ENCODE assay signal across 16 cellular contexts in the genomic region with DNA sequence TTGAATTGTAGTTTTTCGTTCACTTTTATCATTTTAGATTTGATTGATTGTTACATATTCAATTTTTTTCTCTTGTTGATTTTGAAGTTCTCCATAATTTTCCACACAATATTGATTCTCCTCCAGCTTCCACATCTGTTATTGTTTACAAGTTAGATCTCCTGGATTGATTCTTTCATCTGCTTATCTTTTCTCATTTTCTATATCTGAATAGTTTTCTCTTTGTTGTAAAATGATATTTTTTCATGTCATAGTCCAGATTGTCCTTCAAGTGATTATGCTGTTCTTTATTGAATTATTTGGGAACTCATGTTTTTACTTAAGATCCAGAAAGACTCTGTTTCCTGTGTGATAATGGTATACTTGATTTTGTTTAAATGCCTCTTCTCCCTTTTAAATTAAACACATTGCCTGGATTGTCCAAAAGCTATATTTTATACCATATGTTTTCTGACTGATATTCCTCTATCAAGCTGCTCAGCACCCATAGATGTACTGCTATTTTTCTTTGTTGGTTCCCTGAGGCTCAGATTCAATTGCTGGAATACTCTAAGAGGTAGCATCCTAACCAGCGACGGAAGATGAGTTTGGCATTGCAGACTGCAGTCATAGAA.
"Had no signal": no experiment of that assay in that cellular context is flagged by ENCODE, and none has a peak within 500 bp of the region (broad histone marks: within the 10 kb centered on the region; RNA-seq: fewer than 3 reads in every experiment).

No MANE protein-coding gene starts in this region.

- H3K27ac ChIP-seq: ascending aorta, hepatocyte, parathyroid adenoma had no signal

- H3K27ac Mint-ChIP-seq: activated CD4-positive, alpha-beta T cell treated with anti-CD3 and anti-CD28 coated beads, Interleukin-2, amount 10 ng/mL, durations not matched to agents 24 days and 14 days; naive thymus-derived CD4-positive, alpha-beta T cell; stimulated activated naive CD8-positive, alpha-beta T cell treated with anti-CD3 and anti-CD28 coated beads, Interleukin-15, amount 100 ng/mL, for 72 hours; T-helper 1 cell treated with Interleukin-12 subunit alpha and Interleukin-12 subunit beta and Interleukin-4 antibody, amounts not matched to agents 30 μg/mL and 1 μg/mL, for 36 hours; type B pancreatic cell had no signal

- ATAC-seq: esophagus mucosa; stimulated activated naive CD8-positive, alpha-beta T cell treated with anti-CD3 and anti-CD28 coated beads, Interleukin-15, amount 100 ng/mL, for 72 hours had no signal

- H3K4me1 Mint-ChIP-seq: activated CD4-positive, alpha-beta T cell treated with anti-CD3 and anti-CD28 coated beads, Interleukin-2, amount 10 ng/mL, durations not matched to agents 24 days and 14 days; stimulated activated naive CD8-positive, alpha-beta T cell treated with anti-CD3 and anti-CD28 coated beads, Interleukin-15, amount 100 ng/mL, for 72 hours had no signal

- DNase-seq: activated CD4-positive, alpha-beta T cell treated with anti-CD3 and anti-CD28 coated beads, Interleukin-2, amount 10 ng/mL, durations not matched to agents 24 days and 14 days; activated CD8-positive, alpha-beta memory T cell treated with anti-CD3 and anti-CD28 coated beads, Interleukin-2, amount 50 U/mL, for 48 hours; activated effector memory CD4-positive, alpha-beta T cell treated with anti-CD3 and anti-CD28 coated beads, Interleukin-2, amount 50 U/mL, for 16 hours; activated naive CD4-positive, alpha-beta T cell treated with anti-CD3 and anti-CD28 coated beads, Interleukin-2, amount 50 U/mL, for 16 hours; activated T-cell treated with anti-CD3 and anti-CD28 coated beads, Interleukin-2, amount 50 U/mL, for 48 hours; cortex of kidney; effector CD4-positive, alpha-beta T cell; mesendoderm; naive thymus-derived CD4-positive, alpha-beta T cell; stimulated activated naive CD8-positive, alpha-beta T cell treated with anti-CD3 and anti-CD28 coated beads, Interleukin-15, amount 100 ng/mL, for 72 hours had no signal

- H3K79me2 ChIP-seq: hepatocyte, parathyroid adenoma had no signal

- H3K4me1 ChIP-seq: ascending aorta, parathyroid adenoma had no signal

- H2AFZ ChIP-seq: hepatocyte, parathyroid adenoma had no signal

- H3K4me3 ChIP-seq: ascending aorta, hepatocyte had no signal

- H3K27me3 ChIP-seq: ascending aorta, hepatocyte had no signal

- H3K27me3 Mint-ChIP-seq: activated CD4-positive, alpha-beta T cell treated with anti-CD3 and anti-CD28 coated beads, Interleukin-2, amount 10 ng/mL, durations not matched to agents 24 days and 14 days; naive thymus-derived CD4-positive, alpha-beta T cell; stimulated activated naive CD8-positive, alpha-beta T cell treated with anti-CD3 and anti-CD28 coated beads, Interleukin-15, amount 100 ng/mL, for 72 hours; type B pancreatic cell had no signal

- H3K4me2 ChIP-seq: hepatocyte had no signal

- H3K9me3 Mint-ChIP-seq: activated CD4-positive, alpha-beta T cell treated with anti-CD3 and anti-CD28 coated beads, Interleukin-2, amount 10 ng/mL, durations not matched to agents 24 days and 14 days; stimulated activated naive CD8-positive, alpha-beta T cell treated with anti-CD3 and anti-CD28 coated beads, Interleukin-15, amount 100 ng/mL, for 72 hours; T-helper 1 cell treated with Interleukin-12 subunit alpha and Interleukin-12 subunit beta and Interleukin-4 antibody, amounts not matched to agents 30 μg/mL and 1 μg/mL, for 36 hours; type B pancreatic cell had no signal

- H3K36me3 ChIP-seq: ascending aorta had no signal

- H3K9ac ChIP-seq: parathyroid adenoma had no signal

- H3K36me3 Mint-ChIP-seq: naive thymus-derived CD4-positive, alpha-beta T cell; type B pancreatic cell had no signal

- H3K4me3 Mint-ChIP-seq: activated CD4-positive, alpha-beta T cell treated with anti-CD3 and anti-CD28 coated beads, Interleukin-2, amount 10 ng/mL, durations not matched to agents 24 days and 14 days; naive thymus-derived CD4-positive, alpha-beta T cell; stimulated activated naive CD8-positive, alpha-beta T cell treated with anti-CD3 and anti-CD28 coated beads, Interleukin-15, amount 100 ng/mL, for 72 hours; T-helper 1 cell treated with Interleukin-12 subunit alpha and Interleukin-12 subunit beta and Interleukin-4 antibody, amounts not matched to agents 30 μg/mL and 1 μg/mL, for 36 hours; type B pancreatic cell had no signal

- H3K9me3 ChIP-seq: ascending aorta had no signal
